ENCODE assay signal across 25 cellular contexts in genomic region chr3:13249630-13250395, GRCh38.
DNase-seq lines count a peak whose midpoint lies in the region; ATAC-seq, FAIRE-seq and TF ChIP-seq lines count a peak whose summit lies in the region.
"Had no signal": no experiment of that assay in that cellular context is flagged by ENCODE, and none has a peak within 500 bp of the region (broad histone marks: within the 10 kb centered on the region; RNA-seq: fewer than 3 reads in every experiment).

No MANE protein-coding gene starts in this region.

- H3K4me1 ChIP-seq in BLaER1 (peaks cover 84% of the 10 kb centered on the region), K562 (replicated peaks in 1 of 2; ENCODE audit: control insufficient read depth in 2 of 2, insufficient read depth in 2 of 2, low read length in 2 of 2) (peaks cover 4 to 5% of the 10 kb centered on the region in 2 experiments; a peak in 2 of 5 replicates), neural progenitor cell (peaks cover 17% of the 10 kb centered on the region), GM23338 (ENCODE audit: insufficient read depth) (no peaks in the 10 kb centered on the region), SK-N-SH (ENCODE audit: control insufficient read depth in 1 of 2, insufficient read depth in 2 of 2, low read depth in 1 of 2, low read length in 1 of 2) (peaks cover 0 to 11% of the 10 kb centered on the region in 2 experiments; a peak in 1 of 4 replicates)
- H3K4me1 ChIP-seq: BE2C, Caco-2 had no signal

- intact Hi-C loops in K562 (cut with micrococcal nuclease) = no loop called here

- FAIRE-seq in K562 (lab: Jason Lieb, UNC) = no peak
- FAIRE-seq: A549, GM12892, GM19239 had no signal

- no TSS peak for BruUV-seq in K562 (replicated peaks; lab: Mats Ljungman, UMichigan)

- no peak overlapping the region for H3K4me3 Mint-ChIP-seq in neural progenitor cell
- no peak overlapping the region for H3K4me3 Mint-ChIP-seq in GM23338
- H3K4me3 Mint-ChIP-seq: CD4-positive, CD25-positive, alpha-beta regulatory T cell; CD8-positive, alpha-beta T cell; H9 had no signal

- H3K4me3 ChIP-seq in BLaER1 = no peak overlapping the region
- H3K4me3 ChIP-seq in Jurkat, Clone E6-1 (ENCODE audit: low read length) = no peak overlapping the region
- no peak overlapping the region for H3K4me3 ChIP-seq in K562
- H3K4me3 ChIP-seq in neural progenitor cell = no peak overlapping the region
- H3K4me3 ChIP-seq in GM23338 = no peak overlapping the region
- no peak overlapping the region for H3K4me3 ChIP-seq in SK-N-SH (ENCODE audit: low read depth in 2 of 2, low read length in 1 of 2)
- H3K4me3 ChIP-seq: A549, GM23248 had no signal

- H3K27me3 ChIP-seq in BLaER1 (no peaks in the 10 kb centered on the region), K562 (ENCODE audit: control insufficient read depth in 2 of 2, insufficient read depth in 2 of 2, low read length in 2 of 2) (peaks cover 75 to 95% of the 10 kb centered on the region in 2 experiments), neural progenitor cell (no peaks in the 10 kb centered on the region), GM23338 (ENCODE audit: insufficient read depth) (no peaks in the 10 kb centered on the region), SK-N-SH (ENCODE audit: insufficient read depth) (no peaks in the 10 kb centered on the region)
- H3K27me3 ChIP-seq: BE2C had no signal

- H3K79me2 ChIP-seq in K562 (ENCODE audit: control insufficient read depth, insufficient read depth, low read length) (no peaks in the 10 kb centered on the region), neural progenitor cell (ENCODE audit: low read depth) (no peaks in the 10 kb centered on the region), GM23338 (replicated peaks; ENCODE audit: insufficient read depth) (no peaks in the 10 kb centered on the region), SK-N-SH (ENCODE audit: insufficient read depth) (no peaks in the 10 kb centered on the region)

- TF ChIP-seq RAD21 in K562 (CRISPR knock-in tag; conservative IDR thresholded peaks at IDR 0.05 in 1 of 2, IDR thresholded peaks at IDR 0.05 in 1 of 2) (no peak), SK-N-SH (IDR thresholded peaks at IDR 0.05; ENCODE audit: low read length) (no peak)

- H3K36me3 ChIP-seq in BLaER1 (no peaks in the 10 kb centered on the region), K562 (ENCODE audit: control insufficient read depth, insufficient read depth, low read length) (no peaks in the 10 kb centered on the region), neural progenitor cell (no peaks in the 10 kb centered on the region), GM23338 (ENCODE audit: insufficient read depth) (no peaks in the 10 kb centered on the region), SK-N-SH (replicated peaks in 1 of 2; ENCODE audit: control insufficient read depth in 1 of 2, insufficient read depth in 2 of 2, low read length in 1 of 2) (no peaks in the 10 kb centered on the region)
- H3K36me3 ChIP-seq: BE2C had no signal

- TF ChIP-seq EP300 in K562 (IDR thresholded peaks at IDR 0.05; ENCODE audit: low read length) (no peak), SK-N-SH (IDR thresholded peaks at IDR 0.05; ENCODE audit: borderline replicate concordance in 1 of 2, low read depth in 1 of 2, low read length in 1 of 2) (no peak)

- H3K9me3 ChIP-seq in BLaER1 (no peaks in the 10 kb centered on the region), K562 (replicated peaks; ENCODE audit: control insufficient read depth, insufficient read depth, low read depth, low read length) (no peaks in the 10 kb centered on the region), neural progenitor cell (ENCODE audit: low read depth) (no peaks in the 10 kb centered on the region), SK-N-SH (no peaks in the 10 kb centered on the region)
- H3K9me3 ChIP-seq: A549, BE2C, Caco-2 had no signal

- no peaks in the 10 kb centered on the region for H3K9me2 ChIP-seq in GM23338 (ENCODE audit: insufficient read depth)
- no peaks in the 10 kb centered on the region for H3K9me2 ChIP-seq in SK-N-SH

- 3% methylated on average over 22 of the region's 22 CpGs for WGBS in K562 (ENCODE audit: insufficient coverage, low coverage, missing lambda C conversion rate)
- WGBS in SK-N-SH (ENCODE audit: low lambda C conversion rate) = 56% methylated on average over 17 of the region's 22 CpGs

- H2AFZ ChIP-seq in K562 (ENCODE audit: low read depth, low read length) = no peak overlapping the region
- no peak overlapping the region for H2AFZ ChIP-seq in neural progenitor cell (replicated peaks)
- no peak overlapping the region for H2AFZ ChIP-seq in GM23338
- H2AFZ ChIP-seq in SK-N-SH (ENCODE audit: low read depth) = no peak overlapping the region
- H2AFZ ChIP-seq: GM23248 had no signal

- in situ Hi-C loops in K562 (cut with MboI) = no loop called here

- H3K27ac Mint-ChIP-seq in neural progenitor cell (peak overlapping the region; percentile 93), GM23338 (no peak overlapping the region)
- H3K27ac Mint-ChIP-seq: CD4-positive, CD25-positive, alpha-beta regulatory T cell; CD8-positive, alpha-beta T cell had no signal

- H3K27ac ChIP-seq in BLaER1 (no peak overlapping the region), K562 (ENCODE audit: extremely low read depth, low read depth, low read length) (no peak overlapping the region), neural progenitor cell (no peak overlapping the region), GM23338 (ENCODE audit: low read depth) (no peak overlapping the region), SK-N-SH (ENCODE audit: low read depth in 2 of 2, low read length in 1 of 2) (no peak overlapping the region)
- H3K27ac ChIP-seq: 22Rv1, A549, C4-2B, GM23248 had no signal

- H3K36me3 Mint-ChIP-seq in neural progenitor cell = no peaks in the 10 kb centered on the region
- H3K36me3 Mint-ChIP-seq in GM23338 (ENCODE audit: low read depth) = no peaks in the 10 kb centered on the region
- H3K36me3 Mint-ChIP-seq: CD4-positive, CD25-positive, alpha-beta regulatory T cell; CD8-positive, alpha-beta T cell had no signal

- H3K9ac ChIP-seq in BLaER1 = no peak overlapping the region
- H3K9ac ChIP-seq in K562 (ENCODE audit: insufficient read depth in 1 of 2, low read depth in 2 of 2, low read length in 2 of 2) = no peak overlapping the region
- no peak overlapping the region for H3K9ac ChIP-seq in neural progenitor cell
- no peak overlapping the region for H3K9ac ChIP-seq in SK-N-SH
- H3K9ac ChIP-seq: GM23248 had no signal

- TF ChIP-seq CTCF in K562 (IDR thresholded peaks at IDR 0.05 in 2 of 3, conservative IDR thresholded peaks at IDR 0.05 in 1 of 3; ENCODE audit: insufficient read depth in 2 of 3, low read depth in 1 of 3, low read length in 3 of 3) (no peak), neural progenitor cell (IDR thresholded peaks at IDR 0.05) (no peak), GM23338 (conservative IDR thresholded peaks at IDR 0.05; ENCODE audit: low read depth in 2 of 2) (no peak), SK-N-SH (IDR thresholded peaks at IDR 0.05) (no peak)

- H4K20me1 ChIP-seq in BLaER1 (no peaks in the 10 kb centered on the region), K562 (replicated peaks; ENCODE audit: control insufficient read depth, insufficient read depth, low read length) (peaks cover 52% of the 10 kb centered on the region), neural progenitor cell (ENCODE audit: low read depth) (no peaks in the 10 kb centered on the region), GM23338 (replicated peaks; ENCODE audit: insufficient read depth) (no peaks in the 10 kb centered on the region), SK-N-SH (ENCODE audit: insufficient read depth) (no peaks in the 10 kb centered on the region)

- POLR2A ChIA-PET in K562 (lab: Yijun Ruan, JAX) (interaction anchor here (0.6 to 1.8 kb wide), 3 partner anchors 11 to 94 kb away, joined by 3 to 10 read pairs (median 4); no protein-coding TSS in a partner anchor), SK-N-SH (lab: Yijun Ruan, JAX) (interaction anchor here (0.7 kb wide), 1 partner anchor 99 kb away, joined by 3 read pairs; no protein-coding TSS in a partner anchor)

- no peak for TF ChIP-seq POLR2A in K562 (conservative IDR thresholded peaks at IDR 0.05)

- ATAC-seq in K562 (peak; percentile 10; the same call in 1 of the 3 replicates), GM18511 (IDR thresholded peaks at IDR 0.05; ENCODE audit: unreplicated experiment) (no peak), GM23338 (no peak), HG02588 (IDR thresholded peaks at IDR 0.05; ENCODE audit: unreplicated experiment) (no peak)
- ATAC-seq: A549; CD8-positive, alpha-beta T cell; HCT116 had no signal

- H3K4me1 Mint-ChIP-seq in neural progenitor cell = peaks cover 48% of the 10 kb centered on the region
- peaks cover 8% of the 10 kb centered on the region for H3K4me1 Mint-ChIP-seq in GM23338
- H3K4me1 Mint-ChIP-seq: CD4-positive, CD25-positive, alpha-beta regulatory T cell had no signal

- H3K4me2 ChIP-seq in BLaER1 = peak overlapping the region; percentile 59
- no peak overlapping the region for H3K4me2 ChIP-seq in K562 (ENCODE audit: insufficient read depth, low read length)
- H3K4me2 ChIP-seq in neural progenitor cell = no peak overlapping the region
- no peak overlapping the region for H3K4me2 ChIP-seq in GM23338
- H3K4me2 ChIP-seq in SK-N-SH = no peak overlapping the region
- H3K4me2 ChIP-seq: A549 had no signal

- CTCF ChIA-PET in K562 (lab: Yijun Ruan, JAX; ENCODE audit: low intra/inter-chr PET ratio) = no interaction called here
- CTCF ChIA-PET in SK-N-SH (lab: Yijun Ruan, JAX) = interaction anchor here (0.7 to 2.2 kb wide), 3 partner anchors 8 to 401 kb away, joined by 3 to 9 read pairs (median 3); no protein-coding TSS in a partner anchor

- H3K27me3 Mint-ChIP-seq in neural progenitor cell (ENCODE audit: insufficient read depth, low read depth) (peaks cover 7% of the 10 kb centered on the region), GM23338 (ENCODE audit: insufficient read depth, low read depth, poor library complexity) (peaks cover 9% of the 10 kb centered on the region)

- peak; percentile 49 for DNase-seq in Jurkat, Clone E6-1 (ENCODE audit: low read depth, low spot score)
- DNase-seq in K562 (ENCODE audit: extremely low read depth in 1 of 4, low spot score in 3 of 4) (no peak), neural progenitor cell (ENCODE audit: low spot score) (no peak), GM23338 (ENCODE audit: low spot score) (no peak), SK-N-SH (no peak)
- DNase-seq: ACHN; AML-193; BE2C; Caco-2; CD4-positive, CD25-positive, alpha-beta regulatory T cell; CD8-positive, alpha-beta T cell; DMS153; EL; GF-D8; GM23248; H9 had no signal

- H3K9me1 ChIP-seq in K562 (ENCODE audit: control insufficient read depth, insufficient read depth, low read length) = no peaks in the 10 kb centered on the region

- H3F3A ChIP-seq in neural progenitor cell (ENCODE audit: low read depth) = no peaks in the 10 kb centered on the region
- H3F3A ChIP-seq in GM23338 (replicated peaks; ENCODE audit: low read depth) = no peaks in the 10 kb centered on the region
- no peaks in the 10 kb centered on the region for H3F3A ChIP-seq in SK-N-SH (replicated peaks; ENCODE audit: insufficient read depth)

- no peaks in the 10 kb centered on the region for H3K9me3 Mint-ChIP-seq in neural progenitor cell
- H3K9me3 Mint-ChIP-seq in GM23338 = no peaks in the 10 kb centered on the region
- H3K9me3 Mint-ChIP-seq: CD8-positive, alpha-beta T cell; H9 had no signal

TF ChIP-seq in GM23338, 12 proteins besides CTCF, POLR2A, EP300 and RAD21 (continues in another document):
- TF ChIP-seq EZH2 (IDR thresholded peaks at IDR 0.05; ENCODE audit: low read depth, unreplicated experiment) = no peak

TF ChIP-seq in SK-N-SH, 30 proteins besides CTCF, POLR2A, EP300 and RAD21 (continues in another document):
- TF ChIP-seq FOXJ3 (CRISPR knock-in tag; IDR thresholded peaks at IDR 0.05) = no peak
- no peak for TF ChIP-seq MEF2A (IDR thresholded peaks at IDR 0.05; ENCODE audit: borderline replicate concordance, low read depth)
